ENCODE assay signal across 8 cellular contexts in the genomic region with DNA sequence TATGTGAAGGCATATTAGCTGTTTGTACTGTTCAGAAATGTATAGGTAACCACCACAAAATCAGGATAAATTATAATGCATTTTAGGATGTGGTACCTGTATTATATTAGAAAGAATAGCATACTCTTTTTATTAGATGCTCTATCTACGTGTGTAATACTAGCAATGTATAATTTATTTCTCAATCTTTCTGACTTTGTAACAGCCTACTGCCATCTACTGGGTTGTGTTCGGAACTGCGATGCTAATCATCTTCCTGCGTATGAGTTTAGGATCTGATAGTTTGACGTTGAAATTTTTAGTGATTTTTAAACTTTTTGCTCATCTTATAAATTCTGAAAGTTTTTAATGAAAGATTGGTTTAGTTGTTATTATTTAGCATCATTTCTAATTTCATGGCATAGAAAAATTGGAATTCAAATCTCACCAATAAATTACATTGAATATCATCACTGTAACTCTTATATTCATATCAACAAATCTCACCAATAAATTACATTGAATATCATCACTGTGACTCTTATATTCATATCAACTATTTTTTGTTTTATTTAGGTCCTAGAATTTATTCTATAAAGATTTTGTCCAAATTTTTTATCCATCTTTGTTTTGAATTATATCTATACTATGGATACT.
DNase-seq lines count a peak whose midpoint lies in the region; FAIRE-seq and TF ChIP-seq lines count a peak whose summit lies in the region.

No MANE protein-coding gene starts in this region.

- peak; percentile 43 for DNase-seq in NCI-H82 (lab: John Stamatoyannopoulos, UW)
- DNase-seq in NCI-H82 treated with DMSO at 0.1 percent for 48 hours (lab: John Stamatoyannopoulos, UW; ENCODE audit: unreplicated experiment), result no peak
- DNase-seq in Kasumi-1 (lab: John Stamatoyannopoulos, UW), result peak; percentile 70 to 72
- no peak for DNase-seq in ascending aorta (ENCODE audit: low spot score in 2 of 2)
- no peak for DNase-seq in kidney
- DNase-seq in COR-L47 (lab: John Stamatoyannopoulos, UW), result no peak
- no peak for DNase-seq in activated CD4-positive, CD25-positive, alpha-beta regulatory T cell treated with anti-CD3 and anti-CD28 coated beads, Interleukin-2, amount 50 U/mL, for 72 hours
- no peak for DNase-seq in C1 segment of cervical spinal cord (lab: John Stamatoyannopoulos, UW)

- H3K9me3 ChIP-seq in ascending aorta (no peaks in the 10 kb centered on the region), kidney (ENCODE audit: control insufficient read depth in 1 of 2, low read length in 2 of 2) (no peaks in the 10 kb centered on the region)

- peak; percentile 4 to 51 (median 49) for TF ChIP-seq CTCF in ascending aorta (IDR thresholded peaks at IDR 0.05)
- TF ChIP-seq CTCF in kidney (IDR thresholded peaks at IDR 0.05; ENCODE audit: borderline replicate concordance, extremely low read depth, insufficient read depth), result peak; percentile 27

- H3K4me3 ChIP-seq in ascending aorta (no peak overlapping the region), kidney (ENCODE audit: low read length in 2 of 2) (no peak overlapping the region)

- H3K27me3 ChIP-seq in ascending aorta, result no peaks in the 10 kb centered on the region

- H3K4me1 ChIP-seq in ascending aorta (no peaks in the 10 kb centered on the region), kidney (ENCODE audit: control insufficient read depth in 1 of 2, insufficient read depth in 1 of 2, low read depth in 1 of 2, low read length in 2 of 2) (no peaks in the 10 kb centered on the region)

- H3K27ac ChIP-seq in ascending aorta, result no peak overlapping the region
- no peak overlapping the region for H3K27ac ChIP-seq in kidney (ENCODE audit: low read depth in 2 of 2, low read length in 2 of 2)

- no peak overlapping the region for H3K9ac ChIP-seq in kidney (ENCODE audit: low read length in 2 of 2)

- no peaks in the 10 kb centered on the region for H3K36me3 ChIP-seq in ascending aorta
- no peaks in the 10 kb centered on the region for H3K36me3 ChIP-seq in kidney (ENCODE audit: control insufficient read depth in 1 of 2, insufficient read depth in 2 of 2, low read length in 2 of 2)

- intact Hi-C loops in ascending aorta (cut with DNase I), result no loop called here
- intact Hi-C loops in kidney (cut with DNase I), result no loop called here

- peak; percentile 46 for FAIRE-seq in kidney (lab: Jason Lieb, UNC)

Comparison
In these comparisons a context has a peak if more than half of its experiments do, and no peak if none do; other contexts are left out.
1. DNase-seq: peak in NCI-H82 (single experiment) and Kasumi-1 (2 of 2); none in NCI-H82 treated with DMSO at 0.1 percent for 48 hours (single experiment), ascending aorta (0 of 2), kidney (single experiment), COR-L47 (single experiment), activated CD4-positive, CD25-positive, alpha-beta regulatory T cell treated with anti-CD3 and anti-CD28 coated beads, Interleukin-2, amount 50 U/mL, for 72 hours (single experiment) and C1 segment of cervical spinal cord (0 of 14).